In genomic region chr7:5701085-5701914, GRCh38 we compare ENCODE assay signal across 8 cellular contexts.
A peak's percentile ranks its signal among the peaks of the same experiment; 100 is the strongest.
DNase-seq lines count a peak whose midpoint lies in the region; ATAC-seq, FAIRE-seq and TF ChIP-seq lines count a peak whose summit lies in the region.

No MANE protein-coding gene starts in this region.

- dilution Hi-C loops in endothelial cell of umbilical vein (cut with MboI; ENCODE audit: extremely low pct_ligation_motif_present, low sequenced_read_pairs), result no loop called here

- ATAC-seq in GM19463 (IDR thresholded peaks at IDR 0.05; ENCODE audit: unreplicated experiment) (peak; percentile 29), HG03378 (IDR thresholded peaks at IDR 0.05; ENCODE audit: unreplicated experiment) (no peak), GM18511 (IDR thresholded peaks at IDR 0.05; ENCODE audit: unreplicated experiment) (no peak)
- ATAC-seq in activated CD4-positive, alpha-beta T cell treated with anti-CD3 and anti-CD28 coated beads for 36 hours, result peak; percentile 65

- no peaks in the 10 kb centered on the region for H4K20me1 ChIP-seq in endothelial cell of umbilical vein (replicated peaks; ENCODE audit: control insufficient read depth, extremely low read depth, insufficient read depth, low read length)

- POLR2A ChIA-PET in activated CD4-positive, alpha-beta T cell treated with anti-CD3 and anti-CD28 coated beads for 36 hours (lab: Charles Lee), result interaction anchor here (0.6 to 1.5 kb wide), 6 partner anchors 9 to 121 kb away, joined by 3 to 12 read pairs (median 3); no protein-coding TSS in a partner anchor
- POLR2A ChIA-PET in endothelial cell of umbilical vein (lab: Charles Lee), result no interaction called here

- intact Hi-C loops in activated CD4-positive, alpha-beta T cell treated with anti-CD3 and anti-CD28 coated beads for 36 hours (cut with DNase I, micrococcal nuclease), result loop anchor here (1.0 to 5.0 kb wide), 7 partner anchors 9 to 556 kb away; partner anchors contain the start of gene RNF216 (in 1 of the 2)
- intact Hi-C loops in endothelial cell of umbilical vein (cut with micrococcal nuclease), result no loop called here

- H3K79me2 ChIP-seq in endothelial cell of umbilical vein (ENCODE audit: control insufficient read depth, insufficient read depth, low read length), result no peaks in the 10 kb centered on the region

- peak overlapping the region; percentile 52 for H3K4me3 Mint-ChIP-seq in activated CD4-positive, alpha-beta T cell treated with anti-CD3 and anti-CD28 coated beads for 36 hours

- no peaks in the 10 kb centered on the region for H3K9me1 ChIP-seq in endothelial cell of umbilical vein (replicated peaks; ENCODE audit: control insufficient read depth, extremely low read depth, insufficient read depth, low read length)

- H3K4me1 Mint-ChIP-seq in activated CD4-positive, alpha-beta T cell treated with anti-CD3 and anti-CD28 coated beads for 36 hours, result peaks cover 85% of the 10 kb centered on the region

- no peak for FAIRE-seq in endothelial cell of umbilical vein (lab: Jason Lieb, UNC)

- no peaks in the 10 kb centered on the region for H3K27me3 Mint-ChIP-seq in activated CD4-positive, alpha-beta T cell treated with anti-CD3 and anti-CD28 coated beads for 36 hours

- no peak overlapping the region for H2AFZ ChIP-seq in endothelial cell of umbilical vein (ENCODE audit: low read depth, low read length)

- no peak overlapping the region for H3K4me2 ChIP-seq in endothelial cell of umbilical vein (ENCODE audit: insufficient read depth, low read length)

- no peak overlapping the region for H3K27ac ChIP-seq in endothelial cell of umbilical vein (ENCODE audit: insufficient read depth, low read depth, low read length)

- BruUV-seq in endothelial cell of umbilical vein (replicated peaks; lab: Mats Ljungman, UMichigan), result no TSS peak

- no peak overlapping the region for H3K9ac ChIP-seq in endothelial cell of umbilical vein (replicated peaks; ENCODE audit: extremely low read depth, insufficient read depth, low read length)

- peaks cover 0 to 16% of the 10 kb centered on the region in 2 experiments for H3K36me3 ChIP-seq in endothelial cell of umbilical vein (ENCODE audit: control insufficient read depth in 2 of 2, extremely low read depth in 1 of 2, insufficient read depth in 2 of 2, low read length in 2 of 2)

- H3K9me3 Mint-ChIP-seq in activated CD4-positive, alpha-beta T cell treated with anti-CD3 and anti-CD28 coated beads for 36 hours (ENCODE audit: low read depth), result no peaks in the 10 kb centered on the region

- H3K4me1 ChIP-seq in endothelial cell of umbilical vein (ENCODE audit: control insufficient read depth, extremely low read depth, insufficient read depth, low read length), result no peaks in the 10 kb centered on the region

- CTCF ChIA-PET in activated CD4-positive, alpha-beta T cell treated with anti-CD3 and anti-CD28 coated beads for 36 hours (lab: Charles Lee), result interaction anchor here (0.6 to 8.4 kb wide), 16 partner anchors 11 to 570 kb away, joined by 3 to 127 read pairs (median 5); partner anchors contain the start of gene RNF216
- CTCF ChIA-PET in endothelial cell of umbilical vein (lab: Charles Lee), result interaction anchor here (1.0 to 1.5 kb wide), 3 partner anchors 9 to 207 kb away, joined by 3 to 7 read pairs (median 4); no protein-coding TSS in a partner anchor

- H3K27me3 ChIP-seq in endothelial cell of umbilical vein (ENCODE audit: control insufficient read depth in 2 of 2, insufficient read depth in 2 of 2, low read length in 2 of 2), result no peaks in the 10 kb centered on the region

- peak overlapping the region; percentile 91 for H3K27ac Mint-ChIP-seq in activated CD4-positive, alpha-beta T cell treated with anti-CD3 and anti-CD28 coated beads for 36 hours

- no peak for TF ChIP-seq CTCF in endothelial cell of umbilical vein (IDR thresholded peaks at IDR 0.05; ENCODE audit: extremely low read depth in 1 of 2, insufficient read depth in 1 of 2, low read depth in 1 of 2, low read length in 2 of 2)

- no peaks in the 10 kb centered on the region for H3K9me3 ChIP-seq in endothelial cell of umbilical vein (replicated peaks; ENCODE audit: control insufficient read depth, insufficient read depth, low read length)

- peaks cover 31% of the 10 kb centered on the region for H3K36me3 Mint-ChIP-seq in activated CD4-positive, alpha-beta T cell treated with anti-CD3 and anti-CD28 coated beads for 36 hours (ENCODE audit: low read depth)

- peak; percentile 85 for DNase-seq in activated CD4-positive, alpha-beta T cell treated with anti-CD3 and anti-CD28 coated beads for 36 hours
- peak; percentile 41 for DNase-seq in endothelial cell of umbilical vein (ENCODE audit: low read depth, low spot score)
- DNase-seq in stimulated activated CD4-positive, alpha-beta T cell treated with anti-CD3 and anti-CD28 coated beads, Interleukin-2, amount 100 ng/mL, for 48 hours, result peak; percentile 50 to 65
- no peak for DNase-seq in erythroblast (lab: John Stamatoyannopoulos, UW)
- DNase-seq in NCI-H187 (lab: John Stamatoyannopoulos, UW), result no peak

- TF ChIP-seq POLR2A in endothelial cell of umbilical vein (IDR thresholded peaks at IDR 0.05; ENCODE audit: low read depth, low read length), result no peak
- TF ChIP-seq POLR2A in erythroblast (IDR thresholded peaks at IDR 0.05; ENCODE audit: low read length), result no peak

- H3K4me3 ChIP-seq in endothelial cell of umbilical vein (replicated peaks in 1 of 3; ENCODE audit: insufficient read depth in 1 of 3, low read depth in 1 of 3, low read length in 3 of 3), result no peak overlapping the region

TF ChIP-seq in endothelial cell of umbilical vein, 7 proteins besides CTCF, POLR2A, EP300 and RAD21:
- TF ChIP-seq FOS (IDR thresholded peaks at IDR 0.05; ENCODE audit: borderline replicate concordance, insufficient read depth, low read length), result peak; percentile 25
- TF ChIP-seq MYC (IDR thresholded peaks at IDR 0.05; ENCODE audit: low read depth, low read length), result no peak
- TF ChIP-seq GATA2 (IDR thresholded peaks at IDR 0.05; ENCODE audit: insufficient read depth, insufficient read length, low read depth, low read length), result no peak

Comparison
In these comparisons a context has a peak if more than half of its experiments do, and no peak if none do; other contexts are left out.
1. ATAC-seq: peak in GM19463 (single experiment) and activated CD4-positive, alpha-beta T cell treated with anti-CD3 and anti-CD28 coated beads for 36 hours (single experiment); none in HG03378 (single experiment) and GM18511 (single experiment).
2. DNase-seq: peak in activated CD4-positive, alpha-beta T cell treated with anti-CD3 and anti-CD28 coated beads for 36 hours (single experiment), endothelial cell of umbilical vein (single experiment) and stimulated activated CD4-positive, alpha-beta T cell treated with anti-CD3 and anti-CD28 coated beads, Interleukin-2, amount 100 ng/mL, for 48 hours (2 of 2); none in erythroblast (0 of 2) and NCI-H187 (0 of 2).